ENCODE assay signal across 36 cellular contexts in genomic region chr7:142896151-142896550, GRCh38. TPM values are rescaled to one million over a fixed set of nuclear protein-coding genes. Genes with fewer than 3 reads are reported as not detected.
"Had no signal": no experiment of that assay in that cellular context is flagged by ENCODE, and none has a peak within 500 bp of the region (broad histone marks: within the 10 kb centered on the region; RNA-seq: fewer than 3 reads in every experiment).

No MANE protein-coding gene starts in this region.

- H3K9me2 ChIP-seq: SK-N-SH had no signal

- H3K27ac ChIP-seq: adrenal gland, body of pancreas, breast epithelium, KMS-11, Peyer's patch, SJSA1 had no signal

- H3K9me3 Mint-ChIP-seq: activated B cell treated with CpG ODN at 0.5 μM for 24 hours; activated CD4-positive, alpha-beta memory T cell treated with anti-CD3 and anti-CD28 coated beads for 36 hours; activated naive CD4-positive, alpha-beta T cell treated with anti-CD3 and anti-CD28 coated beads for 36 hours; T-helper 1 cell treated with Interleukin-12 subunit alpha and Interleukin-12 subunit beta and Interleukin-4 antibody, amounts not matched to agents 30 μg/mL and 1 μg/mL, for 36 hours; T-helper 2 cell treated with Interferon-gamma antibody and Interleukin-4, amounts not matched to agents 5 μg/mL and 100 μg/mL, for 36 hours had no signal

- H3K4me1 Mint-ChIP-seq: activated B cell treated with CpG ODN at 0.5 μM for 24 hours; activated CD8-positive, alpha-beta memory T cell treated with anti-CD3 and anti-CD28 coated beads, Interleukin-2, amount 10 ng/mL, durations not matched to agents 7 days and 5 days had no signal

- H3K4me2 ChIP-seq: KMS-11, SK-N-SH had no signal

- H3K4me1 ChIP-seq: adrenal gland, breast epithelium, Peyer's patch, SJSA1 had no signal

- H3K4me3 Mint-ChIP-seq: activated B cell treated with CpG ODN at 0.5 μM for 24 hours; activated CD4-positive, alpha-beta memory T cell treated with anti-CD3 and anti-CD28 coated beads for 36 hours; activated CD8-positive, alpha-beta memory T cell treated with anti-CD3 and anti-CD28 coated beads, Interleukin-2, amount 10 ng/mL, durations not matched to agents 7 days and 5 days; activated naive CD4-positive, alpha-beta T cell treated with anti-CD3 and anti-CD28 coated beads for 36 hours; T-helper 1 cell treated with Interleukin-12 subunit alpha and Interleukin-12 subunit beta and Interleukin-4 antibody, amounts not matched to agents 30 μg/mL and 1 μg/mL, for 36 hours; T-helper 2 cell treated with Interferon-gamma antibody and Interleukin-4, amounts not matched to agents 5 μg/mL and 100 μg/mL, for 36 hours had no signal

- H3K4me3 ChIP-seq: adrenal gland, body of pancreas, breast epithelium, Peyer's patch, SJSA1 had no signal

- H3K36me3 Mint-ChIP-seq: activated CD4-positive, alpha-beta memory T cell treated with anti-CD3 and anti-CD28 coated beads for 36 hours; activated CD8-positive, alpha-beta memory T cell treated with anti-CD3 and anti-CD28 coated beads, Interleukin-2, amount 10 ng/mL, durations not matched to agents 7 days and 5 days; activated naive CD4-positive, alpha-beta T cell treated with anti-CD3 and anti-CD28 coated beads, Interleukin-2, amount 50 U/mL, for 72 hours had no signal

- DNase-seq: activated B cell treated with CpG ODN at 0.5 μM for 24 hours; activated CD4-positive, alpha-beta memory T cell treated with anti-CD3 and anti-CD28 coated beads for 36 hours; activated CD4-positive, alpha-beta T cell treated with anti-CD3 and anti-CD28 coated beads for 4 hours; activated CD4-positive, alpha-beta T cell treated with anti-CD3 and anti-CD28 coated beads, Interleukin-2, amount 50 U/mL, for 1 hour; activated CD4-positive, CD25-positive, alpha-beta regulatory T cell treated with anti-CD3 and anti-CD28 coated beads, Interleukin-2, amount 50 U/mL, for 72 hours; activated gamma-delta T cell treated with Interleukin-2 at 50 U/mL for 16 hours; activated naive CD4-positive, alpha-beta T cell treated with anti-CD3 and anti-CD28 coated beads for 36 hours; activated T-cell treated with anti-CD3 and anti-CD28 coated beads, Interleukin-2, amount 50 U/mL, for 1 hour; body of pancreas; MM.1S; MV-4-11; NCI-H1092; NCI-H1436 treated with DMSO at 0.1 percent for 48 hours; NCI-H1694 treated with DMSO at 0.1 percent for 48 hours; NCI-H2029; NCI-H2171; NCI-H510A; NCI-H526; NCI-H748 treated with DMSO at 0.1 percent for 48 hours; NK-92 treated with Interleukin-12 subunit alpha and Interleukin-12 subunit beta, amount 100 ng/mL, for 24 hours; PC-3; Peyer's patch; RPMI8226; SHP77 treated with DMSO at 0.1 percent for 48 hours; SK-N-SH had no signal

- H3K27ac Mint-ChIP-seq: activated B cell treated with CpG ODN at 0.5 μM for 24 hours; activated CD4-positive, alpha-beta memory T cell treated with anti-CD3 and anti-CD28 coated beads for 36 hours; activated CD8-positive, alpha-beta memory T cell treated with anti-CD3 and anti-CD28 coated beads, Interleukin-2, amount 10 ng/mL, durations not matched to agents 7 days and 5 days; activated naive CD4-positive, alpha-beta T cell treated with anti-CD3 and anti-CD28 coated beads for 36 hours; activated naive CD4-positive, alpha-beta T cell treated with anti-CD3 and anti-CD28 coated beads, Interleukin-2, amount 50 U/mL, for 72 hours; T-helper 1 cell treated with Interleukin-12 subunit alpha and Interleukin-12 subunit beta and Interleukin-4 antibody, amounts not matched to agents 30 μg/mL and 1 μg/mL, for 36 hours; T-helper 2 cell treated with Interferon-gamma antibody and Interleukin-4, amounts not matched to agents 5 μg/mL and 100 μg/mL, for 36 hours had no signal

- H3K36me3 ChIP-seq: adrenal gland, breast epithelium, Peyer's patch, SJSA1 had no signal

- H3K27me3 ChIP-seq: adrenal gland, body of pancreas, breast epithelium, Peyer's patch had no signal

- ATAC-seq: activated CD8-positive, alpha-beta memory T cell treated with anti-CD3 and anti-CD28 coated beads, Interleukin-2, amount 10 ng/mL, durations not matched to agents 7 days and 5 days; activated naive CD4-positive, alpha-beta T cell treated with anti-CD3 and anti-CD28 coated beads, Interleukin-2, amount 50 U/mL, for 72 hours; body of pancreas; PC-3 had no signal

- H3K9me3 ChIP-seq: adrenal gland, body of pancreas, breast epithelium, Peyer's patch, SJSA1, SK-N-SH had no signal

RNA-seq across cellular contexts. Expression of gene TRPV6, which starts 10.6 kb away (rescaled TPM):
- total RNA-seq: activated B cell treated with CpG ODN at 0.5 μM for 24 hours; activated CD4-positive, alpha-beta memory T cell treated with anti-CD3 and anti-CD28 coated beads for 36 hours; activated CD8-positive, alpha-beta memory T cell treated with anti-CD3 and anti-CD28 coated beads, Interleukin-2, amount 10 ng/mL, durations not matched to agents 7 days and 5 days; activated naive CD4-positive, alpha-beta T cell treated with anti-CD3 and anti-CD28 coated beads for 36 hours; cardiac septum; LHCN-M2; SJSA1 had no signal
- polyA plus RNA-seq: SK-N-SH had no signal

RNA-seq across cellular contexts. Expression of gene TRPV5, which starts 37.4 kb away (rescaled TPM):
- total RNA-seq: activated CD4-positive, alpha-beta memory T cell treated with anti-CD3 and anti-CD28 coated beads for 36 hours; activated CD8-positive, alpha-beta memory T cell treated with anti-CD3 and anti-CD28 coated beads, Interleukin-2, amount 10 ng/mL, durations not matched to agents 7 days and 5 days; activated naive CD4-positive, alpha-beta T cell treated with anti-CD3 and anti-CD28 coated beads for 36 hours; activated naive CD4-positive, alpha-beta T cell treated with anti-CD3 and anti-CD28 coated beads, Interleukin-2, amount 50 U/mL, for 72 hours; adrenal gland; astrocyte; body of pancreas; cardiac septum; LHCN-M2; PC-3; SJSA1 had no signal
- polyA plus RNA-seq: adrenal gland, SK-N-SH had no signal

RNA-seq across cellular contexts. Expression of gene LLCFC1, which starts 43.1 kb away (rescaled TPM):
- total RNA-seq: activated B cell treated with CpG ODN at 0.5 μM for 24 hours; activated CD4-positive, alpha-beta memory T cell treated with anti-CD3 and anti-CD28 coated beads for 36 hours; activated CD8-positive, alpha-beta memory T cell treated with anti-CD3 and anti-CD28 coated beads, Interleukin-2, amount 10 ng/mL, durations not matched to agents 7 days and 5 days; activated naive CD4-positive, alpha-beta T cell treated with anti-CD3 and anti-CD28 coated beads for 36 hours; activated naive CD4-positive, alpha-beta T cell treated with anti-CD3 and anti-CD28 coated beads, Interleukin-2, amount 50 U/mL, for 72 hours; adrenal gland; astrocyte; body of pancreas; breast epithelium; cardiac septum; LHCN-M2; PC-3; Peyer's patch; SJSA1 had no signal
- polyA plus RNA-seq: adrenal gland, SK-N-SH had no signal
